ENCODE assay signal across 27 cellular contexts in genomic region chr2:58334414-58334813, GRCh38.
"Had no signal": no experiment of that assay in that cellular context is flagged by ENCODE, and none has a peak within 500 bp of the region (broad histone marks: within the 10 kb centered on the region; RNA-seq: fewer than 3 reads in every experiment).

No MANE protein-coding gene starts in this region.

- H3K27ac Mint-ChIP-seq: mesothelial cell of epicardium; naive B cell; natural killer cell treated with Interleukin-12 subunit alpha and Interleukin-12 subunit beta and Interleukin-15 and Interleukin-18, amount 100 ng/mL, for 72 hours; neural progenitor cell; progenitor cell of endocrine pancreas; stimulated activated naive CD8-positive, alpha-beta T cell treated with anti-CD3 and anti-CD28 coated beads, Interleukin-15, amount 100 ng/mL, for 72 hours had no signal

- H3K27me3 ChIP-seq: esophagus muscularis mucosa, neural progenitor cell, right atrium auricular region, suprapubic skin, transverse colon, upper lobe of right lung, uterus had no signal

- H3K27ac ChIP-seq: coronary artery, esophagus muscularis mucosa, neural progenitor cell, parathyroid adenoma, right atrium auricular region, suprapubic skin, transverse colon, upper lobe of right lung, uterus had no signal

- ATAC-seq: left lobe of liver; mucosa of descending colon; natural killer cell treated with Interleukin-12 subunit alpha and Interleukin-12 subunit beta and Interleukin-15 and Interleukin-18, amount 100 ng/mL, for 72 hours; sciatic nerve; stimulated activated naive CD8-positive, alpha-beta T cell treated with anti-CD3 and anti-CD28 coated beads, Interleukin-15, amount 100 ng/mL, for 72 hours; upper lobe of right lung had no signal

- DNase-seq: dermis blood vessel endothelial cell; effector memory CD4-positive, alpha-beta T cell; foreskin melanocyte; kidney; mucosa of descending colon; naive B cell; stimulated activated CD4-positive, alpha-beta T cell treated with anti-CD3 and anti-CD28 coated beads, Interleukin-12 subunit alpha, Interleukin-12 subunit beta, amount 100 ng/mL, for 4 hours; stimulated activated CD4-positive, alpha-beta T cell treated with anti-CD3 and anti-CD28 coated beads, Interleukin-1b, Interleukin-23, amount 100 ng/mL, for 48 hours; stimulated activated CD4-positive, alpha-beta T cell treated with anti-CD3 and anti-CD28 coated beads, Interleukin-4, amount 100 ng/mL, for 1 hour; stimulated activated CD8-positive, alpha-beta memory T cell treated with anti-CD3 and anti-CD28 coated beads, Interleukin-4, amount 100 ng/mL, for 48 hours; stimulated activated naive CD4-positive, alpha-beta T cell; stimulated activated naive CD8-positive, alpha-beta T cell treated with anti-CD3 and anti-CD28 coated beads, Interleukin-15, amount 100 ng/mL, for 72 hours; transverse colon; upper lobe of right lung; uterus had no signal

- H3K9me3 ChIP-seq: esophagus muscularis mucosa, mucosa of descending colon, right atrium auricular region, suprapubic skin, transverse colon, upper lobe of right lung, uterus had no signal

- H2AFZ ChIP-seq: neural progenitor cell, parathyroid adenoma had no signal

- H3K4me3 ChIP-seq: coronary artery, esophagus muscularis mucosa, mucosa of descending colon, neural progenitor cell, right atrium auricular region, smooth muscle cell, suprapubic skin, transverse colon, upper lobe of right lung, uterus had no signal

- H3K4me2 ChIP-seq: neural progenitor cell, smooth muscle cell had no signal

- H3K79me2 ChIP-seq: parathyroid adenoma had no signal

- H3K4me1 Mint-ChIP-seq: naive B cell; neural progenitor cell; stimulated activated naive CD8-positive, alpha-beta T cell treated with anti-CD3 and anti-CD28 coated beads, Interleukin-15, amount 100 ng/mL, for 72 hours had no signal

- H3K9me3 Mint-ChIP-seq: mesothelial cell of epicardium; neural progenitor cell; stimulated activated naive CD8-positive, alpha-beta T cell treated with anti-CD3 and anti-CD28 coated beads, Interleukin-15, amount 100 ng/mL, for 72 hours had no signal

- H3K27me3 Mint-ChIP-seq: naive B cell; natural killer cell treated with Interleukin-12 subunit alpha and Interleukin-12 subunit beta and Interleukin-15 and Interleukin-18, amount 100 ng/mL, for 72 hours; progenitor cell of endocrine pancreas; stimulated activated naive CD8-positive, alpha-beta T cell treated with anti-CD3 and anti-CD28 coated beads, Interleukin-15, amount 100 ng/mL, for 72 hours had no signal

- H3K9ac ChIP-seq: neural progenitor cell, parathyroid adenoma had no signal

- H3K4me3 Mint-ChIP-seq: mesothelial cell of epicardium; naive B cell; natural killer cell treated with Interleukin-12 subunit alpha and Interleukin-12 subunit beta and Interleukin-15 and Interleukin-18, amount 100 ng/mL, for 72 hours; neural progenitor cell; stimulated activated naive CD8-positive, alpha-beta T cell treated with anti-CD3 and anti-CD28 coated beads, Interleukin-15, amount 100 ng/mL, for 72 hours had no signal

- H3K36me3 ChIP-seq: esophagus muscularis mucosa, neural progenitor cell, right atrium auricular region, suprapubic skin, transverse colon, upper lobe of right lung, uterus had no signal

- H3K36me3 Mint-ChIP-seq: mesothelial cell of epicardium; naive B cell; natural killer cell treated with Interleukin-12 subunit alpha and Interleukin-12 subunit beta and Interleukin-15 and Interleukin-18, amount 100 ng/mL, for 72 hours; neural progenitor cell had no signal

- H3K4me1 ChIP-seq: neural progenitor cell, parathyroid adenoma, right atrium auricular region, suprapubic skin, transverse colon, upper lobe of right lung, uterus had no signal
